In the genomic region with DNA sequence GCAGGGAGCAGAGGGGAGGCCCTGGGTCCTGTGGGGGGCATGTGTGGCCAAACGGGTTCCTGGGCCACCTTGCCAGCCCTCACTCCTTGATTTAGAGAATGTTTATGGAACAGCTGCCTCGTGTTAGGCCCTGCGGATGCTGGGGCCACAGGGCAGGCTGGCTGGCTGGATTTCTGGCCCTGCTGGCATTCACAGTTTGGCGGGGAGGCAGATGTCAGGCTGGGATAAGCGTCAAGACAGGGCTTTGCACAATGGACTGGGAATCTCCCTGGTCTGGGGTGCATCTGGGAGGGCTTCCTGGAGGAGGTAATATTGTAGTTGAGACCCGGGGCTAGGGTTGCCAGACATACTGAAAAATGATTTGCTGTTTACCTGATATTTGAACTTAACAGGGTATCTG, we compare ENCODE assay signal across 14 cellular contexts. TPM values are rescaled to one million over a fixed set of nuclear protein-coding genes. Genes with fewer than 3 reads are reported as not detected.
A peak's percentile ranks its signal among the peaks of the same experiment; 100 is the strongest.
DNase-seq lines count a peak whose midpoint lies in the region; ATAC-seq, FAIRE-seq and TF ChIP-seq lines count a peak whose summit lies in the region.
"Had no signal": no experiment of that assay in that cellular context is flagged by ENCODE, and none has a peak within 500 bp of the region (broad histone marks: within the 10 kb centered on the region; RNA-seq: fewer than 3 reads in every experiment).

No MANE protein-coding gene starts in this region.

- H3K9me3 ChIP-seq in H1 (ENCODE audit: insufficient read depth in 2 of 2, low read depth in 1 of 2, low read length in 1 of 2) (no peaks in the 10 kb centered on the region), aorta (ENCODE audit: control insufficient read depth, low read length) (no peaks in the 10 kb centered on the region), GM23248 (ENCODE audit: low read depth) (no peaks in the 10 kb centered on the region)

- no peak overlapping the region for H3K4me3 ChIP-seq in H1 (ENCODE audit: extremely low read depth in 1 of 4, insufficient read depth in 2 of 4, low read depth in 3 of 4, low read length in 4 of 4)
- no peak overlapping the region for H3K4me3 ChIP-seq in aorta (ENCODE audit: low read length in 2 of 2)
- no peak overlapping the region for H3K4me3 ChIP-seq in GM23248

- no peak for ATAC-seq in natural killer cell treated with Interleukin-12 subunit alpha and Interleukin-12 subunit beta and Interleukin-15 and Interleukin-18, amount 100 ng/mL, for 72 hours
- ATAC-seq in natural killer cell (no peak), aorta (ENCODE audit: low FRiP score) (no peak), HG03442 (IDR thresholded peaks at IDR 0.05; ENCODE audit: unreplicated experiment) (no peak)
- ATAC-seq: activated T-cell treated with anti-CD3 and anti-CD28 coated beads, Interleukin-2, amount 50 U/mL, for 72 hours; left lobe of liver had no signal

- H3K9me2 ChIP-seq in GM23248 (ENCODE audit: insufficient read depth), result no peaks in the 10 kb centered on the region

- H3K23me2 ChIP-seq in H1 (ENCODE audit: low read depth, low read length), result no peaks in the 10 kb centered on the region

- H3F3A ChIP-seq in GM23248 (ENCODE audit: insufficient read depth), result peaks cover 15% of the 10 kb centered on the region

- H4K91ac ChIP-seq in H1 (replicated peaks; ENCODE audit: insufficient read length, low read length), result peak overlapping the region; percentile 32

- no peak overlapping the region for H4K5ac ChIP-seq in H1 (ENCODE audit: insufficient read length, low read depth, low read length)

- H2AK5ac ChIP-seq in H1 (ENCODE audit: low read depth, low read length), result peak overlapping the region; percentile 67; the same call in 1 of the 2 replicates

- 75% methylated on average over 6 of the region's 6 CpGs; no CpG with 5 or more reads in 1 of the 2 experiments for WGBS in H1 (ENCODE audit: extremely low coverage in 1 of 2, insufficient coverage in 1 of 2, insufficient read length in 1 of 2, insufficient replicate concordance in 2 of 2, low coverage in 1 of 2, low lambda C conversion rate in 2 of 2, missing lambda C conversion rate in 1 of 2), 2 experiments
- 11 to 12% methylated on average over 6 of the region's 6 CpGs for WGBS in aorta, 2 donors
- 66 to 71% methylated on average over 6 of the region's 6 CpGs for WGBS in GM23248 (ENCODE audit: low coverage in 1 of 2, low lambda C conversion rate in 2 of 2, missing lambda C conversion rate in 2 of 2), 2 experiments

- H3K27ac ChIP-seq in H1 (ENCODE audit: low read depth, low read length) (no peak overlapping the region; the same call in 1 of the 2 replicates), aorta (ENCODE audit: low read depth in 1 of 2, low read length in 2 of 2) (peak overlapping the region; percentile 76 to 96), GM23248 (no peak overlapping the region)
- H3K27ac ChIP-seq: foreskin keratinocyte had no signal

- H2BK15ac ChIP-seq in H1 (ENCODE audit: low read length), result no peak overlapping the region

- H3K9ac ChIP-seq in H1 (replicated peaks in 1 of 4; ENCODE audit: extremely low read depth in 1 of 4, low read depth in 3 of 4, low read length in 3 of 4) (no peak overlapping the region), GM23248 (no peak overlapping the region)

- no peak for DNase-seq in natural killer cell treated with Interleukin-12 subunit alpha and Interleukin-12 subunit beta and Interleukin-15 and Interleukin-18, amount 100 ng/mL, for 72 hours (ENCODE audit: low spot score)
- DNase-seq in natural killer cell, result no peak
- no peak for DNase-seq in H1 (ENCODE audit: low read depth in 1 of 2, low spot score in 2 of 2)
- DNase-seq in neural crest cell (ENCODE audit: low read depth, low spot score), result no peak
- DNase-seq in aorta, result no peak
- no peak for DNase-seq in D341Med (ENCODE audit: low spot score)
- DNase-seq in GM23248, result no peak
- DNase-seq: activated B cell treated with CpG ODN at 0.5 μM for 24 hours; activated T-cell treated with anti-CD3 and anti-CD28 coated beads, Interleukin-2, amount 50 U/mL, for 72 hours; central memory CD4-positive, alpha-beta T cell; foreskin keratinocyte; NCI-H345 had no signal

- no peaks in the 10 kb centered on the region for H3K9me3 Mint-ChIP-seq in natural killer cell treated with Interleukin-12 subunit alpha and Interleukin-12 subunit beta and Interleukin-15 and Interleukin-18, amount 100 ng/mL, for 72 hours
- H3K9me3 Mint-ChIP-seq in natural killer cell, result no peaks in the 10 kb centered on the region
- H3K9me3 Mint-ChIP-seq in neural crest cell, result no peaks in the 10 kb centered on the region
- H3K9me3 Mint-ChIP-seq: activated B cell treated with CpG ODN at 0.5 μM for 24 hours; activated T-cell treated with anti-CD3 and anti-CD28 coated beads, Interleukin-2, amount 50 U/mL, for 72 hours had no signal

- H2BK12ac ChIP-seq in H1 (ENCODE audit: low read depth, low read length), result 0 out of 2 replicates have a peak overlapping the region, but pooled peaks have one; percentile 79

- peaks cover 0 to 21% of the 10 kb centered on the region in 2 donors for H3K4me1 Mint-ChIP-seq in natural killer cell treated with Interleukin-12 subunit alpha and Interleukin-12 subunit beta and Interleukin-15 and Interleukin-18, amount 100 ng/mL, for 72 hours (ENCODE audit: low read depth in 2 of 2)
- H3K4me1 Mint-ChIP-seq in natural killer cell, result peaks cover 0 to 10% of the 10 kb centered on the region in 2 donors
- H3K4me1 Mint-ChIP-seq in neural crest cell, result peaks cover 46% of the 10 kb centered on the region
- H3K4me1 Mint-ChIP-seq: activated B cell treated with CpG ODN at 0.5 μM for 24 hours had no signal

- no peak overlapping the region for H2BK120ac ChIP-seq in H1 (replicated peaks; ENCODE audit: low read depth, low read length)

- H2AFZ ChIP-seq in H1 (ENCODE audit: low read length) (no peak overlapping the region), GM23248 (no peak overlapping the region)

- H3K27ac Mint-ChIP-seq in natural killer cell treated with Interleukin-12 subunit alpha and Interleukin-12 subunit beta and Interleukin-15 and Interleukin-18, amount 100 ng/mL, for 72 hours, result peak overlapping the region; percentile 28 to 33
- H3K27ac Mint-ChIP-seq in natural killer cell, result no peak overlapping the region
- H3K27ac Mint-ChIP-seq in neural crest cell (ENCODE audit: unreplicated experiment), result peak overlapping the region; percentile 98
- H3K27ac Mint-ChIP-seq: activated B cell treated with CpG ODN at 0.5 μM for 24 hours; activated T-cell treated with anti-CD3 and anti-CD28 coated beads, Interleukin-2, amount 50 U/mL, for 72 hours had no signal

- H3K4me1 ChIP-seq in H1 (replicated peaks in 1 of 4; ENCODE audit: control insufficient read depth in 3 of 4, insufficient read depth in 4 of 4, low read length in 3 of 4), result peaks cover 0 to 42% (median 35%) of the 10 kb centered on the region in 4 experiments; a peak in 6 of 7 replicates
- H3K4me1 ChIP-seq in aorta (ENCODE audit: control insufficient read depth in 1 of 2, insufficient read depth in 2 of 2, low read length in 2 of 2), result peaks cover 0 to 4% of the 10 kb centered on the region in 2 donors
- peaks cover 32% of the 10 kb centered on the region for H3K4me1 ChIP-seq in GM23248 (ENCODE audit: insufficient read depth)
- H3K4me1 ChIP-seq: foreskin keratinocyte had no signal

- H2BK5ac ChIP-seq in H1 (ENCODE audit: low read depth, low read length), result peak overlapping the region; percentile 56; the same call in 1 of the 2 replicates

- intact Hi-C loops in natural killer cell (cut with micrococcal nuclease) (no loop called here), aorta (cut with DNase I) (no loop called here)

- H3K14ac ChIP-seq in H1 (ENCODE audit: insufficient read length), result no peak overlapping the region

- TF ChIP-seq EP300 in H1 (IDR thresholded peaks at IDR 0.05; ENCODE audit: borderline replicate concordance in 1 of 2, low read depth in 2 of 2, low read length in 2 of 2), result no peak

- no peak for TF ChIP-seq POLR2A in H1 (IDR thresholded peaks at IDR 0.05; ENCODE audit: control extremely low read depth in 1 of 2, low read depth in 2 of 2, low read length in 2 of 2)

- H4K20me1 ChIP-seq in H1 (replicated peaks in 1 of 2; ENCODE audit: control insufficient read depth in 1 of 2, insufficient read depth in 2 of 2, low read length in 2 of 2) (peaks cover 1 to 6% of the 10 kb centered on the region in 2 experiments), GM23248 (ENCODE audit: insufficient read depth) (no peaks in the 10 kb centered on the region)

- no peaks in the 10 kb centered on the region for H3K36me3 Mint-ChIP-seq in natural killer cell treated with Interleukin-12 subunit alpha and Interleukin-12 subunit beta and Interleukin-15 and Interleukin-18, amount 100 ng/mL, for 72 hours
- H3K36me3 Mint-ChIP-seq in natural killer cell (no peaks in the 10 kb centered on the region), neural crest cell (ENCODE audit: low read depth) (no peaks in the 10 kb centered on the region)

- H3K4ac ChIP-seq in H1 (replicated peaks; ENCODE audit: insufficient read length, low read depth, low read length), result no peak overlapping the region

- no peak overlapping the region for H3K4me3 Mint-ChIP-seq in natural killer cell treated with Interleukin-12 subunit alpha and Interleukin-12 subunit beta and Interleukin-15 and Interleukin-18, amount 100 ng/mL, for 72 hours
- H3K4me3 Mint-ChIP-seq in natural killer cell (no peak overlapping the region), neural crest cell (peak overlapping the region; percentile 75)
- H3K4me3 Mint-ChIP-seq: activated B cell treated with CpG ODN at 0.5 μM for 24 hours; activated T-cell treated with anti-CD3 and anti-CD28 coated beads, Interleukin-2, amount 50 U/mL, for 72 hours had no signal

- CTCF ChIA-PET in H1 (lab: Charles Lee; ENCODE audit: partially characterized antibody), result interaction anchor here (0.9 to 4.9 kb wide), 13 partner anchors 9 to 158 kb away, joined by 3 to 20 read pairs (median 4); no protein-coding TSS in a partner anchor

- POLR2A ChIA-PET in H1 (lab: Charles Lee; ENCODE audit: partially characterized antibody), result interaction anchor here (0.7 to 0.9 kb wide), 2 partner anchors 21 to 50 kb away, joined by 3 to 4 read pairs; no protein-coding TSS in a partner anchor

- H3K27me3 ChIP-seq in H1 (replicated peaks in 1 of 4; ENCODE audit: control insufficient read depth in 3 of 4, extremely low read depth in 1 of 4, insufficient read depth in 3 of 4, low read length in 3 of 4) (no peaks in the 10 kb centered on the region), aorta (ENCODE audit: control insufficient read depth in 1 of 2, insufficient read depth in 2 of 2, low read length in 1 of 2) (no peaks in the 10 kb centered on the region), GM23248 (replicated peaks; ENCODE audit: insufficient read depth) (no peaks in the 10 kb centered on the region)
- H3K27me3 ChIP-seq: foreskin keratinocyte had no signal

- peaks cover 23% of the 10 kb centered on the region for H3K79me1 ChIP-seq in H1 (ENCODE audit: low read depth, low read length)

- H3K36me3 ChIP-seq in H1 (ENCODE audit: control insufficient read depth in 2 of 4, insufficient read depth in 4 of 4, low read length in 3 of 4), result no peaks in the 10 kb centered on the region
- no peaks in the 10 kb centered on the region for H3K36me3 ChIP-seq in aorta (ENCODE audit: control insufficient read depth in 1 of 2, insufficient read depth in 2 of 2, low read length in 1 of 2)
- H3K36me3 ChIP-seq in GM23248 (ENCODE audit: low read depth), result no peaks in the 10 kb centered on the region

- in situ Hi-C loops in GM23248 (cut with MboI), result no loop called here

- H2BK20ac ChIP-seq in H1 (ENCODE audit: low read length), result peak overlapping the region; percentile 6; the same call in 1 of the 2 replicates

- H3K18ac ChIP-seq in H1 (ENCODE audit: extremely low read depth, low read length), result no peak overlapping the region

- H3K4me2 ChIP-seq in H1 (ENCODE audit: insufficient read depth in 1 of 2, low read depth in 2 of 2, low read length in 2 of 2), result peak overlapping the region in 1 of 2 experiments; percentile 36; a peak in 2 of 4 replicates
- no peak overlapping the region for H3K4me2 ChIP-seq in GM23248 (ENCODE audit: unreplicated experiment)

- H3K79me2 ChIP-seq in H1 (ENCODE audit: control insufficient read depth in 1 of 2, insufficient read depth in 2 of 2, low read length in 2 of 2) (peaks cover 0 to 26% of the 10 kb centered on the region in 2 experiments; a peak in 2 of 4 replicates), GM23248 (ENCODE audit: insufficient read depth) (peaks cover 93% of the 10 kb centered on the region)

- no peak for TF ChIP-seq CTCF in natural killer cell (IDR thresholded peaks at IDR 0.05)
- TF ChIP-seq CTCF in H1 (IDR thresholded peaks at IDR 0.05; ENCODE audit: control extremely low read depth in 1 of 3, insufficient read depth in 1 of 3, low read depth in 1 of 3, low read length in 3 of 3), result no peak
- TF ChIP-seq CTCF in neural crest cell (conservative IDR thresholded peaks at IDR 0.05), result no peak

- no peak for TF ChIP-seq RAD21 in H1 (IDR thresholded peaks at IDR 0.05 in 1 of 2, conservative IDR thresholded peaks at IDR 0.05 in 1 of 2; ENCODE audit: low read depth in 2 of 2, low read length in 2 of 2)

- H4K8ac ChIP-seq in H1 (ENCODE audit: extremely low read depth, insufficient read depth, low read length), result no peak overlapping the region

- no peak for FAIRE-seq in H1 (lab: Jason Lieb, UNC)

- no peak overlapping the region for H3K23ac ChIP-seq in H1 (ENCODE audit: insufficient read length)

- no peaks in the 10 kb centered on the region for H3K27me3 Mint-ChIP-seq in natural killer cell treated with Interleukin-12 subunit alpha and Interleukin-12 subunit beta and Interleukin-15 and Interleukin-18, amount 100 ng/mL, for 72 hours
- no peaks in the 10 kb centered on the region for H3K27me3 Mint-ChIP-seq in natural killer cell (ENCODE audit: low read depth in 2 of 2)
- H3K27me3 Mint-ChIP-seq in neural crest cell (ENCODE audit: low read depth), result no peaks in the 10 kb centered on the region

- H3K56ac ChIP-seq in H1 (replicated peaks; ENCODE audit: insufficient read length, low read depth, low read length), result peak overlapping the region; percentile 26

RNA-seq across cellular contexts. Expression of a gene that starts 13.8 kb away (rescaled TPM):
- total RNA-seq in natural killer cell treated with Interleukin-12 subunit alpha and Interleukin-12 subunit beta and Interleukin-15 and Interleukin-18, amount 100 ng/mL, for 72 hours, result 10 to 100 TPM; 31.0 to 38.1 TPM
- total RNA-seq in natural killer cell (1 to 10 TPM; 1.4 to 2.4 (median 1.5) TPM), neural crest cell (60.1 and 67.8 TPM in 2 replicates), aorta (100 to 1,000 TPM in 1 of 2 donors, 10 to 100 TPM in 1; 72.1 to 171 TPM)
- 42.4 and 47.6 TPM in 2 replicates for total RNA-seq in H1 (2021; fragmentation: NEBNext Ultra II Directional; extraction: Animal tissue kit (Norgen Biotek cat#: 25700))
- polyA plus RNA-seq in H1 (2011; rRNA removed) (32.1 and 34.7 TPM in 2 replicates), aorta (10 to 100 TPM; 21.3 to 22.8 TPM), GM23248 (2016; fragmentation: Nextera tagmentation; extraction: Ambion mirVana) (4.7 and 5.7 TPM in 2 replicates)
- 26.7 TPM for polyA plus RNA-seq in H1 (2011; cell fraction: cytosol; rRNA removed)
- 26.4 TPM for polyA plus RNA-seq in H1 (2011; cell fraction: nucleus; rRNA removed)
- polyA plus RNA-seq in H1 (2012, experiment 1 of 2), result 18.9 to 22.5 TPM (median 21.6 TPM) in 4 replicates
- 23.1 TPM for polyA plus RNA-seq in H1 (2012, experiment 2 of 2)
- 20.3 TPM for polyA plus RNA-seq in H1 (2013, experiment 1 of 2)
- 20.5 TPM for polyA plus RNA-seq in H1 (2013, experiment 2 of 2)
- polyA minus RNA-seq in H1 (2011; rRNA and poly(A)+ RNA removed), result 22.8 and 24.3 TPM in 2 replicates
- polyA minus RNA-seq in H1 (2011; cell fraction: cytosol; rRNA and poly(A)+ RNA removed), result 20.1 TPM
- polyA minus RNA-seq in H1 (2011; cell fraction: nucleus; rRNA and poly(A)+ RNA removed), result 9.9 TPM
- total RNA-seq in GM23248 (2014; rRNA removed; shearing (Covaris generic)), result 32.2 and 33.0 TPM in 2 replicates

Comparison
In these comparisons a context has a peak if more than half of its experiments do, and no peak if none do; other contexts are left out.
1. H3K27ac Mint-ChIP-seq: peak in natural killer cell treated with Interleukin-12 subunit alpha and Interleukin-12 subunit beta and Interleukin-15 and Interleukin-18, amount 100 ng/mL, for 72 hours (2 of 2) and neural crest cell (single experiment); none in natural killer cell (0 of 2).
2. H3K27ac ChIP-seq: peak in aorta (2 of 2); none in H1 (single experiment) and GM23248 (single experiment).